Comparison of ENCODE assay signal across 25 cellular contexts in genomic region chr2:170562928-170563327, GRCh38.
"Had no signal": no experiment of that assay in that cellular context is flagged by ENCODE, and none has a peak within 500 bp of the region (broad histone marks: within the 10 kb centered on the region; RNA-seq: fewer than 3 reads in every experiment).

No MANE protein-coding gene starts in this region.

- H3K27ac ChIP-seq: coronary artery, dorsolateral prefrontal cortex, esophagus muscularis mucosa, foreskin keratinocyte, gastroesophageal sphincter, heart right ventricle, left lung, lower lobe of right lung had no signal

- DNase-seq: dermis blood vessel endothelial cell; dorsolateral prefrontal cortex; effector CD4-positive, alpha-beta T cell; effector memory CD4-positive, alpha-beta T cell; glutamatergic neuron; head of caudate nucleus; heart right ventricle; hippocampal formation; left cardiac atrium; left lung; left ventricle myocardium superior; lower lobe of right lung; mesenchymal stem cell; mucosa of descending colon; naive B cell had no signal

- H3K4me1 Mint-ChIP-seq: naive B cell had no signal

- H3K4me3 ChIP-seq: coronary artery, dorsolateral prefrontal cortex, esophagus muscularis mucosa, gastroesophageal sphincter, heart right ventricle, left lung, lower lobe of right lung, mucosa of descending colon had no signal

- H3K9me3 ChIP-seq: esophagus muscularis mucosa, gastroesophageal sphincter, heart right ventricle, left lung, lower lobe of right lung, mucosa of descending colon had no signal

- H3K4me1 ChIP-seq: left lung, lower lobe of right lung had no signal

- H3K27me3 ChIP-seq: esophagus muscularis mucosa, foreskin keratinocyte, gastroesophageal sphincter, heart right ventricle, left lung had no signal

- H3K9me3 Mint-ChIP-seq: mesothelial cell of epicardium had no signal

- H3K36me3 ChIP-seq: esophagus muscularis mucosa, gastroesophageal sphincter, heart right ventricle, left lung, lower lobe of right lung had no signal

- H3K36me3 Mint-ChIP-seq: mesothelial cell of epicardium, naive B cell had no signal

- H3K27ac Mint-ChIP-seq: mesothelial cell of epicardium had no signal

- ATAC-seq: gastroesophageal sphincter, heart right ventricle, left cardiac atrium, left lung, left ventricle myocardium superior, lower lobe of right lung, mucosa of descending colon had no signal

- FAIRE-seq: colon, endothelial cell of umbilical vein, frontal cortex, islet of Langerhans, keratinocyte had no signal

- H3K4me3 Mint-ChIP-seq: mesothelial cell of epicardium, naive B cell had no signal
